Comparison of ENCODE assay signal across 13 cellular contexts in the genomic region with DNA sequence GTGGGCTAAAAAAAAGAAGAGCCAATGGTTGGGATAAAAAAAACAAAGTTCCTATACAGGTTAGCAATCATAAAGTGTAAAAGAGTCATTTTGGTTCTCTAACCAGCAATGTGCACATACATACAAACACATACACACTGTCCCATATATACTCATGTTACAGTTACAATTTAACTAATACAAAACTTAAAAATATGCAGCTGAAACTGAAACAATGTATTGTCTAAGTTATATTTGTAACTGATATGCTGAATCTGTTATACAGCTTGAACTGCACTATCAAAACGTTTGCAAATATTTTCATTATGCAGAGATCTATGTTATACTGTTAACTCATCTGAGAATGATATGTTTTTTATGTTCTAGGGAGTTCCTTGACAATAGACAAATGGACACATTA.
DNase-seq lines count a peak whose midpoint lies in the region; ATAC-seq lines count a peak whose summit lies in the region.
"Had no signal": no experiment of that assay in that cellular context is flagged by ENCODE, and none has a peak within 500 bp of the region (broad histone marks: within the 10 kb centered on the region; RNA-seq: fewer than 3 reads in every experiment).

No MANE protein-coding gene starts in this region.

- no peak overlapping the region for H2AFZ ChIP-seq in Karpas-422 (ENCODE audit: low read length)

- H3K4me3 ChIP-seq in Karpas-422 (ENCODE audit: low read length), result no peak overlapping the region
- H3K4me3 ChIP-seq: dorsolateral prefrontal cortex, ovary, sigmoid colon, suprapubic skin had no signal

- CTCF ChIA-PET in activated CD4-positive, alpha-beta T cell treated with anti-CD3 and anti-CD28 coated beads, Interleukin-2, amount 10 ng/mL, durations not matched to agents 7 days and 5 days (lab: Charles Lee), result no interaction called here

- peaks cover 90% of the 10 kb centered on the region for H3K4me1 ChIP-seq in Karpas-422 (ENCODE audit: low read length)

- H4K20me1 ChIP-seq in Karpas-422 (ENCODE audit: insufficient read depth, low read depth, low read length), result no peaks in the 10 kb centered on the region

- peaks cover 8% of the 10 kb centered on the region for H3K9me3 Mint-ChIP-seq in activated CD4-positive, alpha-beta T cell treated with anti-CD3 and anti-CD28 coated beads, Interleukin-2, amount 10 ng/mL, durations not matched to agents 7 days and 5 days

- H3K79me2 ChIP-seq in Karpas-422 (ENCODE audit: low read length), result peaks cover 86% of the 10 kb centered on the region

- no peak overlapping the region for H3K27ac Mint-ChIP-seq in activated CD4-positive, alpha-beta T cell treated with anti-CD3 and anti-CD28 coated beads, Interleukin-2, amount 10 ng/mL, durations not matched to agents 7 days and 5 days
- H3K27ac Mint-ChIP-seq: activated CD8-positive, alpha-beta T cell treated with anti-CD3 and anti-CD28 coated beads, Interleukin-2, amount 10 ng/mL, durations not matched to agents 7 days and 5 days had no signal

- peak overlapping the region; percentile 14 for H3K4me2 ChIP-seq in Karpas-422 (ENCODE audit: low read depth, low read length, poor library complexity, severe bottlenecking)

- no peaks in the 10 kb centered on the region for H3K9me3 ChIP-seq in Karpas-422 (ENCODE audit: low read length)
- H3K9me3 ChIP-seq: ovary, sigmoid colon, suprapubic skin had no signal

- peaks cover 8% of the 10 kb centered on the region; the same call in 1 of the 2 replicates for H3K36me3 ChIP-seq in Karpas-422 (ENCODE audit: insufficient read depth, low read length)
- H3K36me3 ChIP-seq: ovary, sigmoid colon, suprapubic skin had no signal

- H3K27me3 Mint-ChIP-seq in activated CD4-positive, alpha-beta T cell treated with anti-CD3 and anti-CD28 coated beads, Interleukin-2, amount 10 ng/mL, durations not matched to agents 7 days and 5 days, result no peaks in the 10 kb centered on the region

- H3K27ac ChIP-seq in Karpas-422 (ENCODE audit: low read length), result peak overlapping the region; percentile 31; the same call in 1 of the 2 replicates
- H3K27ac ChIP-seq: dorsolateral prefrontal cortex, ovary, sigmoid colon, suprapubic skin had no signal

- H3K36me3 Mint-ChIP-seq in activated CD4-positive, alpha-beta T cell treated with anti-CD3 and anti-CD28 coated beads, Interleukin-2, amount 10 ng/mL, durations not matched to agents 7 days and 5 days (ENCODE audit: low read depth), result peaks cover 19% of the 10 kb centered on the region

- no peak overlapping the region for H3K4me3 Mint-ChIP-seq in activated CD4-positive, alpha-beta T cell treated with anti-CD3 and anti-CD28 coated beads, Interleukin-2, amount 10 ng/mL, durations not matched to agents 7 days and 5 days
- H3K4me3 Mint-ChIP-seq: activated CD8-positive, alpha-beta T cell treated with anti-CD3 and anti-CD28 coated beads, Interleukin-2, amount 10 ng/mL, durations not matched to agents 7 days and 5 days had no signal

- ATAC-seq in GM18861 (IDR thresholded peaks at IDR 0.05; ENCODE audit: unreplicated experiment) (peak; percentile 57), GM21447 (IDR thresholded peaks at IDR 0.05; ENCODE audit: unreplicated experiment) (peak; percentile 82), HG03066 (IDR thresholded peaks at IDR 0.05; ENCODE audit: low read depth, unreplicated experiment) (peak; percentile 79)
- ATAC-seq: activated CD8-positive, alpha-beta T cell treated with anti-CD3 and anti-CD28 coated beads, Interleukin-2, amount 10 ng/mL, durations not matched to agents 7 days and 5 days had no signal

- peaks cover 8% of the 10 kb centered on the region for H3K4me1 Mint-ChIP-seq in activated CD4-positive, alpha-beta T cell treated with anti-CD3 and anti-CD28 coated beads, Interleukin-2, amount 10 ng/mL, durations not matched to agents 7 days and 5 days

- no peaks in the 10 kb centered on the region for H3K27me3 ChIP-seq in Karpas-422 (ENCODE audit: low read length)
- H3K27me3 ChIP-seq: dorsolateral prefrontal cortex, ovary, sigmoid colon, suprapubic skin had no signal

- no peak for DNase-seq in Karpas-422
- no peak for DNase-seq in activated CD4-positive, alpha-beta T cell treated with anti-CD3 and anti-CD28 coated beads, Interleukin-2, amount 10 ng/mL, durations not matched to agents 7 days and 5 days
- no peak for DNase-seq in MV-4-11 (lab: John Stamatoyannopoulos, UW)
- DNase-seq in DMS79 treated with DMSO at 0.1 percent for 48 hours (lab: John Stamatoyannopoulos, UW), result no peak
- DNase-seq: activated CD8-positive, alpha-beta T cell treated with anti-CD3 and anti-CD28 coated beads, Interleukin-2, amount 10 ng/mL, durations not matched to agents 7 days and 5 days; dorsolateral prefrontal cortex; NCI-H1694; ovary; sigmoid colon had no signal

- no peak overlapping the region for H3K9ac ChIP-seq in Karpas-422 (ENCODE audit: low read length)

- no peaks in the 10 kb centered on the region for H3K9me2 ChIP-seq in Karpas-422 (replicated peaks; ENCODE audit: insufficient read depth, low read length)

- POLR2A ChIA-PET in activated CD4-positive, alpha-beta T cell treated with anti-CD3 and anti-CD28 coated beads, Interleukin-2, amount 10 ng/mL, durations not matched to agents 7 days and 5 days (lab: Charles Lee), result no interaction called here
